1 cellular context compared by ENCODE assay signal in genomic region chr19:17001603-17002183, GRCh38.
A peak's percentile ranks its signal among the peaks of the same experiment; 100 is the strongest.
TF ChIP-seq lines count a peak whose summit lies in the region.

No MANE protein-coding gene starts in this region.

TF ChIP-seq in HEK293, 187 proteins besides CTCF, POLR2A, EP300 and RAD21 (continued from another document):
- no peak for TF ChIP-seq HOXC10 (CRISPR knock-in tag; IDR thresholded peaks at IDR 0.05)
- no peak for TF ChIP-seq ZNF670 (tag by site-specific recombination; IDR thresholded peaks at IDR 0.05; ENCODE audit: low read depth)
- no peak for TF ChIP-seq ZNF433 (tag by site-specific recombination; IDR thresholded peaks at IDR 0.05; ENCODE audit: low read depth)
- no peak for TF ChIP-seq ZSCAN4 (tag by site-specific recombination; IDR thresholded peaks at IDR 0.05)
- no peak for TF ChIP-seq ZNF223 (tag by site-specific recombination; IDR thresholded peaks at IDR 0.05)
- TF ChIP-seq ZBTB10 (tag by site-specific recombination; IDR thresholded peaks at IDR 0.05), result no peak
- no peak for TF ChIP-seq ZNF362 (tag by site-specific recombination; IDR thresholded peaks at IDR 0.05)
- no peak for TF ChIP-seq ZNF23 (tag by site-specific recombination; IDR thresholded peaks at IDR 0.05; ENCODE audit: borderline replicate concordance)
- TF ChIP-seq ZIC2 (tag by site-specific recombination; IDR thresholded peaks at IDR 0.05), result peak; percentile 91
- TF ChIP-seq SP3 (tag by site-specific recombination; IDR thresholded peaks at IDR 0.05), result peak; percentile 24; the same call in 1 of the 2 replicates
- TF ChIP-seq KLF1 (tag by site-specific recombination; IDR thresholded peaks at IDR 0.05), result peak; percentile 92
TF ChIP-seq in HEK293: peak in this region for 6.
